Comparison of ENCODE assay signal across 8 cellular contexts in genomic region chr11:75597636-75598035, GRCh38. TPM values are rescaled to one million over a fixed set of nuclear protein-coding genes. Genes with fewer than 3 reads are reported as not detected.
DNase-seq lines count a peak whose midpoint lies in the region; ATAC-seq, FAIRE-seq and TF ChIP-seq lines count a peak whose summit lies in the region.

No MANE protein-coding gene starts in this region.

- no peak overlapping the region for H3K4me3 Mint-ChIP-seq in activated CD4-positive, alpha-beta memory T cell treated with anti-CD3 and anti-CD28 coated beads for 36 hours
- no peak overlapping the region for H3K4me3 Mint-ChIP-seq in activated CD4-positive, alpha-beta memory T cell treated with anti-CD3 and anti-CD28 coated beads, Interleukin-2, amount 10 ng/mL, durations not matched to agents 7 days and 5 days
- H3K4me3 Mint-ChIP-seq in naive thymus-derived CD8-positive, alpha-beta T cell: no peak overlapping the region

- TF ChIP-seq CTCF in WERI-Rb-1 (IDR thresholded peaks at IDR 0.05; ENCODE audit: low read depth, low read length): peak; percentile 92

- POLR2A ChIA-PET in activated CD4-positive, alpha-beta memory T cell treated with anti-CD3 and anti-CD28 coated beads for 36 hours (lab: Charles Lee): no interaction called here
- POLR2A ChIA-PET in activated CD4-positive, alpha-beta memory T cell treated with anti-CD3 and anti-CD28 coated beads, Interleukin-2, amount 10 ng/mL, durations not matched to agents 7 days and 5 days (lab: Charles Lee): no interaction called here
- POLR2A ChIA-PET in naive thymus-derived CD8-positive, alpha-beta T cell (lab: Charles Lee): no interaction called here

- no peak overlapping the region for H4K5ac ChIP-seq in mesendoderm (ENCODE audit: low read length)

- H3K27ac ChIP-seq in WERI-Rb-1: no peak overlapping the region
- H3K27ac ChIP-seq in mesendoderm (ENCODE audit: low read depth, low read length): no peak overlapping the region

- no peaks in the 10 kb centered on the region for H3K36me3 ChIP-seq in WERI-Rb-1
- H3K36me3 ChIP-seq in mesendoderm (ENCODE audit: control insufficient read depth, insufficient read depth, low read length): no peaks in the 10 kb centered on the region

- H3K79me2 ChIP-seq in mesendoderm (ENCODE audit: control insufficient read depth, insufficient read depth, low read length): no peaks in the 10 kb centered on the region

- CTCF ChIA-PET in activated CD4-positive, alpha-beta memory T cell treated with anti-CD3 and anti-CD28 coated beads for 36 hours (lab: Charles Lee): interaction anchor here (0.6 to 1.7 kb wide), 10 partner anchors 9 to 731 kb away, joined by 3 to 6 read pairs (median 3); no protein-coding TSS in a partner anchor
- CTCF ChIA-PET in activated CD4-positive, alpha-beta memory T cell treated with anti-CD3 and anti-CD28 coated beads, Interleukin-2, amount 10 ng/mL, durations not matched to agents 7 days and 5 days (lab: Charles Lee): interaction anchor here (0.8 to 1.5 kb wide), 6 partner anchors 10 to 100 kb away, joined by 3 to 5 read pairs (median 3); no protein-coding TSS in a partner anchor

- peaks cover 4% of the 10 kb centered on the region for H3K4me1 Mint-ChIP-seq in activated CD4-positive, alpha-beta memory T cell treated with anti-CD3 and anti-CD28 coated beads for 36 hours (ENCODE audit: low read depth)
- peaks cover 7% of the 10 kb centered on the region for H3K4me1 Mint-ChIP-seq in activated CD4-positive, alpha-beta memory T cell treated with anti-CD3 and anti-CD28 coated beads, Interleukin-2, amount 10 ng/mL, durations not matched to agents 7 days and 5 days
- H3K4me1 Mint-ChIP-seq in naive thymus-derived CD8-positive, alpha-beta T cell: peaks cover 4 to 9% (median 5%) of the 10 kb centered on the region in 4 donors

- no peak for FAIRE-seq in frontal cortex (lab: Jason Lieb, UNC)

- peak; percentile 18 for DNase-seq in activated CD4-positive, alpha-beta memory T cell treated with anti-CD3 and anti-CD28 coated beads for 36 hours
- DNase-seq in activated CD4-positive, alpha-beta memory T cell treated with anti-CD3 and anti-CD28 coated beads, Interleukin-2, amount 10 ng/mL, durations not matched to agents 7 days and 5 days: no peak
- DNase-seq in NCI-H1417 treated with DMSO at 0.1 percent for 48 hours (lab: John Stamatoyannopoulos, UW): peak; percentile 5
- peak; percentile 74 for DNase-seq in WERI-Rb-1
- peak; percentile 76 for DNase-seq in mesendoderm
- DNase-seq in sciatic nerve (ENCODE audit: low spot score): no peak
- DNase-seq in frontal cortex (ENCODE audit: low spot score in 2 of 2): no peak
- DNase-seq in naive thymus-derived CD8-positive, alpha-beta T cell: no peak

- intact Hi-C loops in activated CD4-positive, alpha-beta memory T cell treated with anti-CD3 and anti-CD28 coated beads for 36 hours (cut with micrococcal nuclease): no loop called here
- intact Hi-C loops in sciatic nerve (cut with DNase I): no loop called here

- no peak overlapping the region for H4K8ac ChIP-seq in mesendoderm (ENCODE audit: low read depth, low read length)

- no peak overlapping the region for H3K9ac ChIP-seq in mesendoderm (ENCODE audit: low read length)

- no peaks in the 10 kb centered on the region for H3K9me3 ChIP-seq in WERI-Rb-1 (ENCODE audit: severe bottlenecking)

- H3K9me3 Mint-ChIP-seq in activated CD4-positive, alpha-beta memory T cell treated with anti-CD3 and anti-CD28 coated beads for 36 hours: no peaks in the 10 kb centered on the region
- H3K9me3 Mint-ChIP-seq in activated CD4-positive, alpha-beta memory T cell treated with anti-CD3 and anti-CD28 coated beads, Interleukin-2, amount 10 ng/mL, durations not matched to agents 7 days and 5 days: no peaks in the 10 kb centered on the region
- no peaks in the 10 kb centered on the region for H3K9me3 Mint-ChIP-seq in naive thymus-derived CD8-positive, alpha-beta T cell

- H3K56ac ChIP-seq in mesendoderm (ENCODE audit: low read length): no peak overlapping the region

- H3K4me1 ChIP-seq in mesendoderm (ENCODE audit: control insufficient read depth, low read depth, low read length): peaks cover 6% of the 10 kb centered on the region

- H3K4me3 ChIP-seq in WERI-Rb-1 (ENCODE audit: low read depth, low read length): no peak overlapping the region
- no peak overlapping the region for H3K4me3 ChIP-seq in mesendoderm (ENCODE audit: low read length)

- H3K36me3 Mint-ChIP-seq in activated CD4-positive, alpha-beta memory T cell treated with anti-CD3 and anti-CD28 coated beads for 36 hours: no peaks in the 10 kb centered on the region
- H3K36me3 Mint-ChIP-seq in activated CD4-positive, alpha-beta memory T cell treated with anti-CD3 and anti-CD28 coated beads, Interleukin-2, amount 10 ng/mL, durations not matched to agents 7 days and 5 days (ENCODE audit: low read depth): no peaks in the 10 kb centered on the region
- no peaks in the 10 kb centered on the region for H3K36me3 Mint-ChIP-seq in naive thymus-derived CD8-positive, alpha-beta T cell

- H3K79me1 ChIP-seq in mesendoderm (ENCODE audit: low read length): no peaks in the 10 kb centered on the region

- no peak overlapping the region for H3K23ac ChIP-seq in mesendoderm (ENCODE audit: low read length)

- no peak overlapping the region for H3K18ac ChIP-seq in mesendoderm (ENCODE audit: low read length)

- no peak overlapping the region for H2BK120ac ChIP-seq in mesendoderm (ENCODE audit: low read depth, low read length)

- no peak overlapping the region for H2BK5ac ChIP-seq in mesendoderm (ENCODE audit: low read length)

- no peak overlapping the region for H3K4me2 ChIP-seq in mesendoderm (ENCODE audit: low read length)

- H3K27me3 Mint-ChIP-seq in activated CD4-positive, alpha-beta memory T cell treated with anti-CD3 and anti-CD28 coated beads for 36 hours: no peaks in the 10 kb centered on the region
- peaks cover 26% of the 10 kb centered on the region for H3K27me3 Mint-ChIP-seq in activated CD4-positive, alpha-beta memory T cell treated with anti-CD3 and anti-CD28 coated beads, Interleukin-2, amount 10 ng/mL, durations not matched to agents 7 days and 5 days
- H3K27me3 Mint-ChIP-seq in naive thymus-derived CD8-positive, alpha-beta T cell: peaks cover 0 to 3% (median 0%) of the 10 kb centered on the region in 5 donors

- H3K4ac ChIP-seq in mesendoderm (ENCODE audit: low read depth, low read length): no peak overlapping the region

- ATAC-seq in sciatic nerve: no peak
- no peak for ATAC-seq in naive thymus-derived CD8-positive, alpha-beta T cell

- no peaks in the 10 kb centered on the region for H3K27me3 ChIP-seq in WERI-Rb-1 (ENCODE audit: insufficient read depth, low read depth, severe bottlenecking)
- no peaks in the 10 kb centered on the region for H3K27me3 ChIP-seq in mesendoderm (ENCODE audit: insufficient read depth, low read length, poor library complexity)

- H2BK15ac ChIP-seq in mesendoderm (replicated peaks; ENCODE audit: low read depth): no peak overlapping the region

- no peak overlapping the region for H2AK5ac ChIP-seq in mesendoderm (ENCODE audit: low read length)

- no CpG with 5 or more reads among the region's 4 CpGs for WGBS in mesendoderm (ENCODE audit: extremely low coverage, insufficient coverage, low lambda C conversion rate)

- H3K27ac Mint-ChIP-seq in activated CD4-positive, alpha-beta memory T cell treated with anti-CD3 and anti-CD28 coated beads for 36 hours: no peak overlapping the region
- no peak overlapping the region for H3K27ac Mint-ChIP-seq in activated CD4-positive, alpha-beta memory T cell treated with anti-CD3 and anti-CD28 coated beads, Interleukin-2, amount 10 ng/mL, durations not matched to agents 7 days and 5 days
- H3K27ac Mint-ChIP-seq in naive thymus-derived CD8-positive, alpha-beta T cell: no peak overlapping the region

RNA-seq across cellular contexts. Expression of gene SERPINH1, which starts 35.6 kb away (rescaled TPM):
- total RNA-seq in activated CD4-positive, alpha-beta memory T cell treated with anti-CD3 and anti-CD28 coated beads for 36 hours: 10 to 100 TPM; 15.2 to 17.4 TPM
- 10 to 100 TPM; 12.2 to 13.3 TPM for total RNA-seq in activated CD4-positive, alpha-beta memory T cell treated with anti-CD3 and anti-CD28 coated beads, Interleukin-2, amount 10 ng/mL, durations not matched to agents 7 days and 5 days
- 398 TPM for polyA plus RNA-seq in mesendoderm (2013, experiment 1 of 2)
- 396 TPM for polyA plus RNA-seq in mesendoderm (2013, experiment 2 of 2)
- total RNA-seq in sciatic nerve (121 TPM), frontal cortex (20.0 TPM)
- total RNA-seq in naive thymus-derived CD8-positive, alpha-beta T cell: 10 to 100 TPM; 10.1 to 11.6 TPM
- 1 to 10 TPM; 1.6 to 4.5 (median 2.8) TPM for polyA plus RNA-seq in naive thymus-derived CD8-positive, alpha-beta T cell

Comparison
In these comparisons a context has a peak if more than half of its experiments do, and no peak if none do; other contexts are left out.
1. DNase-seq: peak in activated CD4-positive, alpha-beta memory T cell treated with anti-CD3 and anti-CD28 coated beads for 36 hours (single experiment), NCI-H1417 treated with DMSO at 0.1 percent for 48 hours (single experiment), WERI-Rb-1 (single experiment) and mesendoderm (single experiment); none in activated CD4-positive, alpha-beta memory T cell treated with anti-CD3 and anti-CD28 coated beads, Interleukin-2, amount 10 ng/mL, durations not matched to agents 7 days and 5 days (single experiment), sciatic nerve (single experiment), frontal cortex (0 of 2) and naive thymus-derived CD8-positive, alpha-beta T cell (0 of 10).